In genomic region chr3:190658106-190658505, GRCh38 we compare ENCODE assay signal across 25 cellular contexts.
"Had no signal": no experiment of that assay in that cellular context is flagged by ENCODE, and none has a peak within 500 bp of the region (broad histone marks: within the 10 kb centered on the region; RNA-seq: fewer than 3 reads in every experiment).

No MANE protein-coding gene starts in this region.

- H3K4me1 ChIP-seq: colonic mucosa, esophagus muscularis mucosa, esophagus squamous epithelium, foreskin keratinocyte, gastrocnemius medialis, gastroesophageal sphincter, heart left ventricle, heart right ventricle had no signal

- ATAC-seq: effector memory CD8-positive, alpha-beta T cell; esophagus mucosa; foreskin keratinocyte; gastrocnemius medialis; gastroesophageal sphincter; heart left ventricle; heart right ventricle had no signal

- H3K27ac ChIP-seq: colonic mucosa, coronary artery, dorsolateral prefrontal cortex, epithelial cell of prostate, esophagus muscularis mucosa, esophagus squamous epithelium, foreskin keratinocyte, gastrocnemius medialis, gastroesophageal sphincter, heart left ventricle, heart right ventricle, hepatocyte had no signal

- H3K4me2 ChIP-seq: hepatocyte had no signal

- H3K9me3 Mint-ChIP-seq: dendritic cell treated with granulocyte-macrophage colony-stimulating factor and Interleukin-4, amounts not matched to agents 40 ng/mL and 50 ng/mL, for 4 days had no signal

- H3K4me3 Mint-ChIP-seq: dendritic cell treated with granulocyte-macrophage colony-stimulating factor and Interleukin-4, amounts not matched to agents 40 ng/mL and 50 ng/mL, for 4 days; effector memory CD8-positive, alpha-beta T cell; endodermal cell had no signal

- H2AFZ ChIP-seq: hepatocyte had no signal

- H3K27ac Mint-ChIP-seq: dendritic cell treated with granulocyte-macrophage colony-stimulating factor and Interleukin-4, amounts not matched to agents 40 ng/mL and 50 ng/mL, for 4 days; effector memory CD8-positive, alpha-beta T cell; endodermal cell had no signal

- H3K27me3 Mint-ChIP-seq: dendritic cell treated with granulocyte-macrophage colony-stimulating factor and Interleukin-4, amounts not matched to agents 40 ng/mL and 50 ng/mL, for 4 days had no signal

- H3K79me2 ChIP-seq: hepatocyte had no signal

- H3K36me3 ChIP-seq: colonic mucosa, esophagus muscularis mucosa, esophagus squamous epithelium, gastrocnemius medialis, gastroesophageal sphincter, heart left ventricle, heart right ventricle had no signal

- H3K27me3 ChIP-seq: colonic mucosa, dorsolateral prefrontal cortex, esophagus muscularis mucosa, esophagus squamous epithelium, foreskin keratinocyte, gastrocnemius medialis, gastroesophageal sphincter, heart left ventricle, heart right ventricle, hepatocyte had no signal

- H3K9me3 ChIP-seq: colonic mucosa, esophagus muscularis mucosa, esophagus squamous epithelium, gastrocnemius medialis, gastroesophageal sphincter, heart left ventricle, heart right ventricle had no signal

- H3K4me1 Mint-ChIP-seq: endodermal cell had no signal

- H3K4me3 ChIP-seq: colonic mucosa, coronary artery, dorsolateral prefrontal cortex, esophagus muscularis mucosa, esophagus squamous epithelium, gastrocnemius medialis, gastroesophageal sphincter, heart left ventricle, heart right ventricle, hepatocyte had no signal

- DNase-seq: colonic mucosa; cortex of kidney; dermis blood vessel endothelial cell; dorsolateral prefrontal cortex; effector CD4-positive, alpha-beta T cell; effector CD8-positive, alpha-beta T cell; effector memory CD4-positive, alpha-beta T cell; effector memory CD8-positive, alpha-beta T cell; endodermal cell; erythroblast; esophagus squamous epithelium; foreskin fibroblast; gastrocnemius medialis; glutamatergic neuron; head of caudate nucleus; heart left ventricle; heart right ventricle had no signal
